1 cellular context compared by ENCODE assay signal in the genomic region with DNA sequence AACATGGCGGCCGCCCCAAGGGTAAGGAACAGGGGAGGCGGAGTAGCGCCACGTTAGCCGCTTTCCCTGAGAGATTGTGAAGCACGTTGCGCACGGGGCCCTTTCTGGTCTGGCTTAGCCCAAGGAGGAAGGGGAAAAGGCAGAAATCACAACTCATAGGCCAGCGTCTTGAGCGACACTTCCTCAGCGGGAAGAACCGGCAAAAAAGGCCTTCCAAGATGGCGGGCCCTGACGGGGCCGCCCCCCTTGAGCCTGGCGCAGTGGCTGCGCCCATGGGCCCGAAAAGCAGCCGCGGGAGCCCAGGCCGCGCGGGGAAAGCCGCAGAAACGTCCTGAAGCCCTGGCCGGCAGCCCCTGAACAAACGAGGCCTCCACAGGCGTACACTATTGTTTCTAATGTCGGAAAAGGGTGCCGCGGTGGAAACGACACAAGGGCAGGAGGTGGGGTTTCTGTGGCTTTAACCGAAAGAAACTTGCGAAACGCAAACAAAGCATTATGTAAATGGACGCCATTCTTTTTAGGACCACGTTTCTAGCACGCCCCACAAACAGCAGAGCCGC.
A peak's percentile ranks its signal among the peaks of the same experiment; 100 is the strongest.
TF ChIP-seq lines count a peak whose summit lies in the region.

No MANE protein-coding gene starts in this region.

TF ChIP-seq in WTC11, 78 proteins besides CTCF, POLR2A, EP300 and RAD21 (continued from another document and continues in another):
- TF ChIP-seq, protein P1, sequence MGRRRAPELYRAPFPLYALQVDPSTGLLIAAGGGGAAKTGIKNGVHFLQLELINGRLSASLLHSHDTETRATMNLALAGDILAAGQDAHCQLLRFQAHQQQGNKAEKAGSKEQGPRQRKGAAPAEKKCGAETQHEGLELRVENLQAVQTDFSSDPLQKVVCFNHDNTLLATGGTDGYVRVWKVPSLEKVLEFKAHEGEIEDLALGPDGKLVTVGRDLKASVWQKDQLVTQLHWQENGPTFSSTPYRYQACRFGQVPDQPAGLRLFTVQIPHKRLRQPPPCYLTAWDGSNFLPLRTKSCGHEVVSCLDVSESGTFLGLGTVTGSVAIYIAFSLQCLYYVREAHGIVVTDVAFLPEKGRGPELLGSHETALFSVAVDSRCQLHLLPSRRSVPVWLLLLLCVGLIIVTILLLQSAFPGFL (CRISPR knock-in tag; IDR thresholded peaks at IDR 0.05; ENCODE audit: borderline replicate concordance) = no peak
- no peak for TF ChIP-seq ZNF396 (CRISPR knock-in tag; IDR thresholded peaks at IDR 0.05; ENCODE audit: borderline replicate concordance)
- peak; percentile 81 for TF ChIP-seq EMX1 (CRISPR knock-in tag; IDR thresholded peaks at IDR 0.05)
- TF ChIP-seq, protein P2, sequence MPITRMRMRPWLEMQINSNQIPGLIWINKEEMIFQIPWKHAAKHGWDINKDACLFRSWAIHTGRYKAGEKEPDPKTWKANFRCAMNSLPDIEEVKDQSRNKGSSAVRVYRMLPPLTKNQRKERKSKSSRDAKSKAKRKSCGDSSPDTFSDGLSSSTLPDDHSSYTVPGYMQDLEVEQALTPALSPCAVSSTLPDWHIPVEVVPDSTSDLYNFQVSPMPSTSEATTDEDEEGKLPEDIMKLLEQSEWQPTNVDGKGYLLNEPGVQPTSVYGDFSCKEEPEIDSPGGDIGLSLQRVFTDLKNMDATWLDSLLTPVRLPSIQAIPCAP (CRISPR knock-in tag; IDR thresholded peaks at IDR 0.05) = no peak
- no peak for TF ChIP-seq CBFB (CRISPR knock-in tag; IDR thresholded peaks at IDR 0.05; ENCODE audit: low read depth)
- TF ChIP-seq, protein P3, sequence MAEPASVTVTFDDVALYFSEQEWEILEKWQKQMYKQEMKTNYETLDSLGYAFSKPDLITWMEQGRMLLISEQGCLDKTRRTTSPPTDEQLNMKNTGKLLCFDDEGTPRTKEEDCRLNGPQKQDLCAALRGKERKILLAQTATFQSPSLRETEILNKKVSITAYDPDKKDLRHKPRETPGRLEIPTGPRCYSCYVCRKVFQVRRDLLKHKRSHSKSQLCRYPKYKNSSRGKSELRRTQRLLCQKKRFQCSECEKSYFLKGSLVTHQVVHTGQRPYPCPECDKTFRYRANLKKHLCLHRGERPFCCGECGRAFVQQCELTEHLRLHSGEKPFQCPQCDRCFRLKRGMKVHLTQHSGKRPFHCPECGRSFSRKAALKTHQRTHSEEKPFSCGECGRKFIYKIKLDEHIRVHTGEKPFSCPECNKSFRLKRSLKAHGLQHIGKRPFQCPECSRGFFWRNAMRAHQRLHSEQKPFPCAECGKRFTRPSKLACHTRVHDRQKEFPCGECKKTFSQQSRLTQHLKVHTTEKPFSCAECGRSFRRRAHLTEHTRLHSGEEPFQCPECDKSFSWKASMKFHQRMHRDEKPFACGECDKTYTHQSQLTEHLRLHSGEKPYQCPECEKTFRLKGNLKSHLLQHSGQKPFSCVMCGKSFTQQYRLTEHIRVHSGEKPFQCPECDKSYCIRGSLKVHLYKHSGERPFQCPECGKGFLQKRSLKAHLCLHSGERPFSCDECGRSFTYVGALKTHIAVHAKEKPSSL (CRISPR knock-in tag; conservative IDR thresholded peaks at IDR 0.05) = 0 out of 2 replicates have a peak, but pooled peaks have one; percentile 83
- TF ChIP-seq, protein P4, sequence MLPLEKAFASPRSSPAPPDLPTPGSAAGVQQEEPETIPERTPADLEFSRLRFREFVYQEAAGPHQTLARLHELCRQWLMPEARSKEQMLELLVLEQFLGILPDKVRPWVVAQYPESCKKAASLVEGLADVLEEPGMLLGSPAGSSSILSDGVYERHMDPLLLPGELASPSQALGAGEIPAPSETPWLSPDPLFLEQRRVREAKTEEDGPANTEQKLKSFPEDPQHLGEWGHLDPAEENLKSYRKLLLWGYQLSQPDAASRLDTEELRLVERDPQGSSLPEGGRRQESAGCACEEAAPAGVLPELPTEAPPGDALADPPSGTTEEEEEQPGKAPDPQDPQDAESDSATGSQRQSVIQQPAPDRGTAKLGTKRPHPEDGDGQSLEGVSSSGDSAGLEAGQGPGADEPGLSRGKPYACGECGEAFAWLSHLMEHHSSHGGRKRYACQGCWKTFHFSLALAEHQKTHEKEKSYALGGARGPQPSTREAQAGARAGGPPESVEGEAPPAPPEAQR (CRISPR knock-in tag; IDR thresholded peaks at IDR 0.05) = no peak
- TF ChIP-seq, protein P5, sequence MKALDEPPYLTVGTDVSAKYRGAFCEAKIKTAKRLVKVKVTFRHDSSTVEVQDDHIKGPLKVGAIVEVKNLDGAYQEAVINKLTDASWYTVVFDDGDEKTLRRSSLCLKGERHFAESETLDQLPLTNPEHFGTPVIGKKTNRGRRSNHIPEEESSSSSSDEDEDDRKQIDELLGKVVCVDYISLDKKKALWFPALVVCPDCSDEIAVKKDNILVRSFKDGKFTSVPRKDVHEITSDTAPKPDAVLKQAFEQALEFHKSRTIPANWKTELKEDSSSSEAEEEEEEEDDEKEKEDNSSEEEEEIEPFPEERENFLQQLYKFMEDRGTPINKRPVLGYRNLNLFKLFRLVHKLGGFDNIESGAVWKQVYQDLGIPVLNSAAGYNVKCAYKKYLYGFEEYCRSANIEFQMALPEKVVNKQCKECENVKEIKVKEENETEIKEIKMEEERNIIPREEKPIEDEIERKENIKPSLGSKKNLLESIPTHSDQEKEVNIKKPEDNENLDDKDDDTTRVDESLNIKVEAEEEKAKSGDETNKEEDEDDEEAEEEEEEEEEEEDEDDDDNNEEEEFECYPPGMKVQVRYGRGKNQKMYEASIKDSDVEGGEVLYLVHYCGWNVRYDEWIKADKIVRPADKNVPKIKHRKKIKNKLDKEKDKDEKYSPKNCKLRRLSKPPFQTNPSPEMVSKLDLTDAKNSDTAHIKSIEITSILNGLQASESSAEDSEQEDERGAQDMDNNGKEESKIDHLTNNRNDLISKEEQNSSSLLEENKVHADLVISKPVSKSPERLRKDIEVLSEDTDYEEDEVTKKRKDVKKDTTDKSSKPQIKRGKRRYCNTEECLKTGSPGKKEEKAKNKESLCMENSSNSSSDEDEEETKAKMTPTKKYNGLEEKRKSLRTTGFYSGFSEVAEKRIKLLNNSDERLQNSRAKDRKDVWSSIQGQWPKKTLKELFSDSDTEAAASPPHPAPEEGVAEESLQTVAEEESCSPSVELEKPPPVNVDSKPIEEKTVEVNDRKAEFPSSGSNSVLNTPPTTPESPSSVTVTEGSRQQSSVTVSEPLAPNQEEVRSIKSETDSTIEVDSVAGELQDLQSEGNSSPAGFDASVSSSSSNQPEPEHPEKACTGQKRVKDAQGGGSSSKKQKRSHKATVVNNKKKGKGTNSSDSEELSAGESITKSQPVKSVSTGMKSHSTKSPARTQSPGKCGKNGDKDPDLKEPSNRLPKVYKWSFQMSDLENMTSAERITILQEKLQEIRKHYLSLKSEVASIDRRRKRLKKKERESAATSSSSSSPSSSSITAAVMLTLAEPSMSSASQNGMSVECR (CRISPR knock-in tag; IDR thresholded peaks at IDR 0.05; ENCODE audit: borderline replicate concordance) = no peak
- TF ChIP-seq FOXP1 (CRISPR knock-in tag; IDR thresholded peaks at IDR 0.05; ENCODE audit: borderline replicate concordance) = no peak
- TF ChIP-seq ZNF423 (CRISPR knock-in tag; IDR thresholded peaks at IDR 0.05) = no peak
- TF ChIP-seq ELF4 (CRISPR knock-in tag; IDR thresholded peaks at IDR 0.05; ENCODE audit: low read depth) = no peak
- TF ChIP-seq ZBTB21 (CRISPR knock-in tag; IDR thresholded peaks at IDR 0.05; ENCODE audit: borderline replicate concordance) = no peak
- peak; percentile 80 for TF ChIP-seq TEAD1 (CRISPR knock-in tag; IDR thresholded peaks at IDR 0.05)
- TF ChIP-seq FOXK1 (CRISPR knock-in tag; IDR thresholded peaks at IDR 0.05) = 0 out of 2 replicates have a peak, but pooled peaks have one; percentile 24
- TF ChIP-seq TP53 (CRISPR knock-in tag; IDR thresholded peaks at IDR 0.05) = no peak
- TF ChIP-seq, protein P6, sequence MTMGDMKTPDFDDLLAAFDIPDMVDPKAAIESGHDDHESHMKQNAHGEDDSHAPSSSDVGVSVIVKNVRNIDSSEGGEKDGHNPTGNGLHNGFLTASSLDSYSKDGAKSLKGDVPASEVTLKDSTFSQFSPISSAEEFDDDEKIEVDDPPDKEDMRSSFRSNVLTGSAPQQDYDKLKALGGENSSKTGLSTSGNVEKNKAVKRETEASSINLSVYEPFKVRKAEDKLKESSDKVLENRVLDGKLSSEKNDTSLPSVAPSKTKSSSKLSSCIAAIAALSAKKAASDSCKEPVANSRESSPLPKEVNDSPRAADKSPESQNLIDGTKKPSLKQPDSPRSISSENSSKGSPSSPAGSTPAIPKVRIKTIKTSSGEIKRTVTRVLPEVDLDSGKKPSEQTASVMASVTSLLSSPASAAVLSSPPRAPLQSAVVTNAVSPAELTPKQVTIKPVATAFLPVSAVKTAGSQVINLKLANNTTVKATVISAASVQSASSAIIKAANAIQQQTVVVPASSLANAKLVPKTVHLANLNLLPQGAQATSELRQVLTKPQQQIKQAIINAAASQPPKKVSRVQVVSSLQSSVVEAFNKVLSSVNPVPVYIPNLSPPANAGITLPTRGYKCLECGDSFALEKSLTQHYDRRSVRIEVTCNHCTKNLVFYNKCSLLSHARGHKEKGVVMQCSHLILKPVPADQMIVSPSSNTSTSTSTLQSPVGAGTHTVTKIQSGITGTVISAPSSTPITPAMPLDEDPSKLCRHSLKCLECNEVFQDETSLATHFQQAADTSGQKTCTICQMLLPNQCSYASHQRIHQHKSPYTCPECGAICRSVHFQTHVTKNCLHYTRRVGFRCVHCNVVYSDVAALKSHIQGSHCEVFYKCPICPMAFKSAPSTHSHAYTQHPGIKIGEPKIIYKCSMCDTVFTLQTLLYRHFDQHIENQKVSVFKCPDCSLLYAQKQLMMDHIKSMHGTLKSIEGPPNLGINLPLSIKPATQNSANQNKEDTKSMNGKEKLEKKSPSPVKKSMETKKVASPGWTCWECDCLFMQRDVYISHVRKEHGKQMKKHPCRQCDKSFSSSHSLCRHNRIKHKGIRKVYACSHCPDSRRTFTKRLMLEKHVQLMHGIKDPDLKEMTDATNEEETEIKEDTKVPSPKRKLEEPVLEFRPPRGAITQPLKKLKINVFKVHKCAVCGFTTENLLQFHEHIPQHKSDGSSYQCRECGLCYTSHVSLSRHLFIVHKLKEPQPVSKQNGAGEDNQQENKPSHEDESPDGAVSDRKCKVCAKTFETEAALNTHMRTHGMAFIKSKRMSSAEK (CRISPR knock-in tag; IDR thresholded peaks at IDR 0.05; ENCODE audit: borderline replicate concordance) = 0 out of 2 replicates have a peak, but pooled peaks have one; percentile 48
- TF ChIP-seq SP1 (CRISPR knock-in tag; conservative IDR thresholded peaks at IDR 0.05) = peak; percentile 58
- no peak for TF ChIP-seq GTF2I (CRISPR knock-in tag; conservative IDR thresholded peaks at IDR 0.05)
- TF ChIP-seq RELA (CRISPR knock-in tag; IDR thresholded peaks at IDR 0.05; ENCODE audit: borderline replicate concordance) = no peak
- no peak for TF ChIP-seq HMGA2 (CRISPR knock-in tag; IDR thresholded peaks at IDR 0.05)
- TF ChIP-seq, protein P7, sequence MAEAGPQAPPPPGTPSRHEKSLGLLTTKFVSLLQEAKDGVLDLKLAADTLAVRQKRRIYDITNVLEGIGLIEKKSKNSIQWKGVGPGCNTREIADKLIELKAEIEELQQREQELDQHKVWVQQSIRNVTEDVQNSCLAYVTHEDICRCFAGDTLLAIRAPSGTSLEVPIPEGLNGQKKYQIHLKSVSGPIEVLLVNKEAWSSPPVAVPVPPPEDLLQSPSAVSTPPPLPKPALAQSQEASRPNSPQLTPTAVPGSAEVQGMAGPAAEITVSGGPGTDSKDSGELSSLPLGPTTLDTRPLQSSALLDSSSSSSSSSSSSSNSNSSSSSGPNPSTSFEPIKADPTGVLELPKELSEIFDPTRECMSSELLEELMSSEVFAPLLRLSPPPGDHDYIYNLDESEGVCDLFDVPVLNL (CRISPR knock-in tag; IDR thresholded peaks at IDR 0.05; ENCODE audit: borderline replicate concordance, low read depth) = peak; percentile 43; the same call in 1 of the 2 replicates
- TF ChIP-seq NFATC4 (CRISPR knock-in tag; IDR thresholded peaks at IDR 0.05) = peak; percentile 75
- TF ChIP-seq, protein P8, sequence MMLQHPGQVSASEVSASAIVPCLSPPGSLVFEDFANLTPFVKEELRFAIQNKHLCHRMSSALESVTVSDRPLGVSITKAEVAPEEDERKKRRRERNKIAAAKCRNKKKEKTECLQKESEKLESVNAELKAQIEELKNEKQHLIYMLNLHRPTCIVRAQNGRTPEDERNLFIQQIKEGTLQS (CRISPR knock-in tag; conservative IDR thresholded peaks at IDR 0.05) = no peak
- TF ChIP-seq, protein P9, sequence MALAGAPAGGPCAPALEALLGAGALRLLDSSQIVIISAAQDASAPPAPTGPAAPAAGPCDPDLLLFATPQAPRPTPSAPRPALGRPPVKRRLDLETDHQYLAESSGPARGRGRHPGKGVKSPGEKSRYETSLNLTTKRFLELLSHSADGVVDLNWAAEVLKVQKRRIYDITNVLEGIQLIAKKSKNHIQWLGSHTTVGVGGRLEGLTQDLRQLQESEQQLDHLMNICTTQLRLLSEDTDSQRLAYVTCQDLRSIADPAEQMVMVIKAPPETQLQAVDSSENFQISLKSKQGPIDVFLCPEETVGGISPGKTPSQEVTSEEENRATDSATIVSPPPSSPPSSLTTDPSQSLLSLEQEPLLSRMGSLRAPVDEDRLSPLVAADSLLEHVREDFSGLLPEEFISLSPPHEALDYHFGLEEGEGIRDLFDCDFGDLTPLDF (CRISPR knock-in tag; IDR thresholded peaks at IDR 0.05) = 0 out of 2 replicates have a peak, but pooled peaks have one; percentile 61
- no peak for TF ChIP-seq TEAD4 (CRISPR knock-in tag; IDR thresholded peaks at IDR 0.05)
- TF ChIP-seq, protein P10, sequence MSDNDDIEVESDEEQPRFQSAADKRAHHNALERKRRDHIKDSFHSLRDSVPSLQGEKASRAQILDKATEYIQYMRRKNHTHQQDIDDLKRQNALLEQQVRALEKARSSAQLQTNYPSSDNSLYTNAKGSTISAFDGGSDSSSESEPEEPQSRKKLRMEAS (CRISPR knock-in tag; IDR thresholded peaks at IDR 0.05) = peak; percentile 76; the same call in 1 of the 2 replicates
- TF ChIP-seq NR1H2 (CRISPR knock-in tag; IDR thresholded peaks at IDR 0.05) = no peak
- TF ChIP-seq ZNF138 (CRISPR knock-in tag; conservative IDR thresholded peaks at IDR 0.05) = no peak
- no peak for TF ChIP-seq JUN (CRISPR knock-in tag; IDR thresholded peaks at IDR 0.05)
- TF ChIP-seq, protein P11, sequence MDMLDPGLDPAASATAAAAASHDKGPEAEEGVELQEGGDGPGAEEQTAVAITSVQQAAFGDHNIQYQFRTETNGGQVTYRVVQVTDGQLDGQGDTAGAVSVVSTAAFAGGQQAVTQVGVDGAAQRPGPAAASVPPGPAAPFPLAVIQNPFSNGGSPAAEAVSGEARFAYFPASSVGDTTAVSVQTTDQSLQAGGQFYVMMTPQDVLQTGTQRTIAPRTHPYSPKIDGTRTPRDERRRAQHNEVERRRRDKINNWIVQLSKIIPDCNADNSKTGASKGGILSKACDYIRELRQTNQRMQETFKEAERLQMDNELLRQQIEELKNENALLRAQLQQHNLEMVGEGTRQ (CRISPR knock-in tag; IDR thresholded peaks at IDR 0.05) = no peak; the same call in 1 of the 2 replicates
- no peak for TF ChIP-seq RORB (CRISPR knock-in tag; IDR thresholded peaks at IDR 0.05)
- TF ChIP-seq, protein P12, sequence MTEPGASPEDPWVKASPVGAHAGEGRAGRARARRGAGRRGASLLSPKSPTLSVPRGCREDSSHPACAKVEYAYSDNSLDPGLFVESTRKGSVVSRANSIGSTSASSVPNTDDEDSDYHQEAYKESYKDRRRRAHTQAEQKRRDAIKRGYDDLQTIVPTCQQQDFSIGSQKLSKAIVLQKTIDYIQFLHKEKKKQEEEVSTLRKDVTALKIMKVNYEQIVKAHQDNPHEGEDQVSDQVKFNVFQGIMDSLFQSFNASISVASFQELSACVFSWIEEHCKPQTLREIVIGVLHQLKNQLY (CRISPR knock-in tag; IDR thresholded peaks at IDR 0.05) = no peak
- TF ChIP-seq FOXJ3 (CRISPR knock-in tag; IDR thresholded peaks at IDR 0.05; ENCODE audit: borderline replicate concordance) = no peak
- TF ChIP-seq CREM (CRISPR knock-in tag; IDR thresholded peaks at IDR 0.05) = peak; percentile 31; the same call in 1 of the 2 replicates
